Comparison of ENCODE assay signal across 12 cellular contexts in the genomic region with DNA sequence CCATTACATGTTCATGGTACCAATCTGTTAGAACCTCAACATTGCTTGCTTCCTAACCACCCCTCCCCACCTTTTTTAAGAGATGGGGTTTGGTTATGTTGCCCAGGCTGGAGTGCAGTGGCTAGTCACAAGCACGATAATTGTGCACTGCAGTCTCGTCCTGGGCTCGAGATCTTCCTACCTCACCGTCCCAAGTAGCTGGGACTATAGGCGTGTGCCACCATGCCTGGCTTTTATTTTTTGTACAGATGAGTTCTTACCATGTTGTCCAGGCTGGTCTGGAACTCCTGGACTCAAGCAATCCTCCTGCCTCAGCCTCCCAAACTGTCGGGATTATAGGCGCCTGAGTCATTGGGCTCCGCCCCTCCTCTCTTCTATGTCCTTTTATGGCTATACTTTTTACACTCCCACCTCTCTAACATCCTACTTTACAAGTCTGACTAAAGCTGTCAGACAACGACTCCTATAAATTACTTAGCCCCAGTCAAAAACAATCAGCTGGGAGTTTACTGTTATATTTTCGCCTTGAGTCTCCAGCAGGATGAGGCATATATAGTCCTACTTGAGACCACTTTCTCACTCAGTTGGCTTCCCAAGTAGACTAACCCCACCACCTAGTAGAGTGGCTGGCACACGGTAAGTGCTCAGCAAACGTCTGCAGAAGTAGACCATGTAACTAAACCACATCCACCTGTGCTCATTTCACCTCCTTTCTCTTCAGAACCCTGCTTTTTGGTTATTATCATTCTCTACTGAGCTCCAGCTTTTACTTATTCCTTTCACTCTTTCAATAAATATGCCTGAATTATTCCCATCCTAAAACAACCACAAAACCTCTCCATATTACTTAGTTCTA. TPM values are rescaled to one million over a fixed set of nuclear protein-coding genes. Genes with fewer than 3 reads are reported as not detected.
DNase-seq lines count a peak whose midpoint lies in the region; ATAC-seq and TF ChIP-seq lines count a peak whose summit lies in the region.
"Had no signal": no experiment of that assay in that cellular context is flagged by ENCODE, and none has a peak within 500 bp of the region (broad histone marks: within the 10 kb centered on the region; RNA-seq: fewer than 3 reads in every experiment).

No MANE protein-coding gene starts in this region.

- no peaks in the 10 kb centered on the region for H3K27me3 ChIP-seq in SJSA1 (replicated peaks)
- H3K27me3 ChIP-seq: thyroid gland had no signal

- H3K4me1 Mint-ChIP-seq in activated CD8-positive, alpha-beta memory T cell treated with anti-CD3 and anti-CD28 coated beads, Interleukin-2, amount 10 ng/mL, durations not matched to agents 7 days and 5 days, result peaks cover 75% of the 10 kb centered on the region
- peaks cover 25% of the 10 kb centered on the region for H3K4me1 Mint-ChIP-seq in endothelial cell (ENCODE audit: unreplicated experiment)
- peaks cover 74% of the 10 kb centered on the region for H3K4me1 Mint-ChIP-seq in stimulated activated naive CD8-positive, alpha-beta T cell treated with anti-CD3 and anti-CD28 coated beads, Interleukin-15, amount 100 ng/mL, for 72 hours

- DNase-seq in activated CD8-positive, alpha-beta memory T cell treated with anti-CD3 and anti-CD28 coated beads, Interleukin-2, amount 10 ng/mL, durations not matched to agents 7 days and 5 days, result peak; percentile 63
- DNase-seq in activated CD8-positive, alpha-beta memory T cell treated with anti-CD3 and anti-CD28 coated beads, Interleukin-2, amount 50 U/mL, for 48 hours, result no peak
- DNase-seq in SJSA1 (ENCODE audit: low read depth in 1 of 2, low spot score in 2 of 2) (peak in 1 of 2 experiments; percentile 52), endothelial cell (ENCODE audit: low spot score) (no peak), NCI-H774 (lab: John Stamatoyannopoulos, UW) (no peak), NCI-H526 treated with DMSO at 0.1 percent for 48 hours (lab: John Stamatoyannopoulos, UW) (no peak), SW 1271 (lab: John Stamatoyannopoulos, UW) (no peak)
- DNase-seq in stimulated activated naive CD8-positive, alpha-beta T cell treated with anti-CD3 and anti-CD28 coated beads, Interleukin-15, amount 100 ng/mL, for 72 hours, result no peak
- DNase-seq: mesendoderm, NCI-H1092, thyroid gland had no signal

- no peak overlapping the region for H3K4me3 ChIP-seq in SJSA1
- H3K4me3 ChIP-seq: SK-N-MC, thyroid gland had no signal

- CTCF ChIA-PET in activated CD8-positive, alpha-beta memory T cell treated with anti-CD3 and anti-CD28 coated beads, Interleukin-2, amount 10 ng/mL, durations not matched to agents 7 days and 5 days (lab: Charles Lee), result interaction anchor here (0.8 to 19.0 kb wide), 6 partner anchors 37 to 152 kb away, joined by 3 to 297 read pairs (median 3); a partner anchor contains a TSS

- H3K4me3 Mint-ChIP-seq in activated CD8-positive, alpha-beta memory T cell treated with anti-CD3 and anti-CD28 coated beads, Interleukin-2, amount 10 ng/mL, durations not matched to agents 7 days and 5 days, result peak overlapping the region; percentile 20
- H3K4me3 Mint-ChIP-seq in endothelial cell (ENCODE audit: unreplicated experiment), result peak overlapping the region; percentile 1
- peak overlapping the region; percentile 3 to 57 for H3K4me3 Mint-ChIP-seq in stimulated activated naive CD8-positive, alpha-beta T cell treated with anti-CD3 and anti-CD28 coated beads, Interleukin-15, amount 100 ng/mL, for 72 hours

- H3K27me3 Mint-ChIP-seq in activated CD8-positive, alpha-beta memory T cell treated with anti-CD3 and anti-CD28 coated beads, Interleukin-2, amount 10 ng/mL, durations not matched to agents 7 days and 5 days, result no peaks in the 10 kb centered on the region
- peaks cover 6% of the 10 kb centered on the region for H3K27me3 Mint-ChIP-seq in endothelial cell (ENCODE audit: unreplicated experiment)
- no peaks in the 10 kb centered on the region for H3K27me3 Mint-ChIP-seq in stimulated activated naive CD8-positive, alpha-beta T cell treated with anti-CD3 and anti-CD28 coated beads, Interleukin-15, amount 100 ng/mL, for 72 hours

- peak overlapping the region; percentile 90 for H3K27ac Mint-ChIP-seq in activated CD8-positive, alpha-beta memory T cell treated with anti-CD3 and anti-CD28 coated beads, Interleukin-2, amount 10 ng/mL, durations not matched to agents 7 days and 5 days
- H3K27ac Mint-ChIP-seq in endothelial cell (ENCODE audit: unreplicated experiment), result peak overlapping the region; percentile 37
- H3K27ac Mint-ChIP-seq in stimulated activated naive CD8-positive, alpha-beta T cell treated with anti-CD3 and anti-CD28 coated beads, Interleukin-15, amount 100 ng/mL, for 72 hours, result peak overlapping the region in 1 of 2 donors; percentile 63

- TF ChIP-seq CTCF in endothelial cell (IDR thresholded peaks at IDR 0.05; ENCODE audit: unreplicated experiment), result no peak

- no peaks in the 10 kb centered on the region for H3K9me3 Mint-ChIP-seq in activated CD8-positive, alpha-beta memory T cell treated with anti-CD3 and anti-CD28 coated beads, Interleukin-2, amount 10 ng/mL, durations not matched to agents 7 days and 5 days (ENCODE audit: low read depth)
- no peaks in the 10 kb centered on the region for H3K9me3 Mint-ChIP-seq in endothelial cell (ENCODE audit: unreplicated experiment)
- no peaks in the 10 kb centered on the region for H3K9me3 Mint-ChIP-seq in stimulated activated naive CD8-positive, alpha-beta T cell treated with anti-CD3 and anti-CD28 coated beads, Interleukin-15, amount 100 ng/mL, for 72 hours

- peaks cover 48% of the 10 kb centered on the region for H3K36me3 Mint-ChIP-seq in activated CD8-positive, alpha-beta memory T cell treated with anti-CD3 and anti-CD28 coated beads, Interleukin-2, amount 10 ng/mL, durations not matched to agents 7 days and 5 days
- H3K36me3 Mint-ChIP-seq in endothelial cell (ENCODE audit: low read depth, unreplicated experiment), result peaks cover 22% of the 10 kb centered on the region

- peaks cover 64% of the 10 kb centered on the region for H3K36me3 ChIP-seq in SJSA1

- peak; percentile 8 for ATAC-seq in activated CD8-positive, alpha-beta memory T cell treated with anti-CD3 and anti-CD28 coated beads, Interleukin-2, amount 10 ng/mL, durations not matched to agents 7 days and 5 days
- no peak for ATAC-seq in stimulated activated naive CD8-positive, alpha-beta T cell treated with anti-CD3 and anti-CD28 coated beads, Interleukin-15, amount 100 ng/mL, for 72 hours

- no peaks in the 10 kb centered on the region for H3K9me3 ChIP-seq in SJSA1 (replicated peaks)
- H3K9me3 ChIP-seq: thyroid gland had no signal

- peak overlapping the region; percentile 14; the same call in 1 of the 2 replicates for H3K27ac ChIP-seq in SJSA1
- H3K27ac ChIP-seq: SK-N-MC had no signal

- H3K4me1 ChIP-seq in SJSA1 (replicated peaks), result peaks cover 62% of the 10 kb centered on the region

RNA-seq across cellular contexts. Expression of a gene that starts 13.8 kb away (rescaled TPM):
- total RNA-seq in activated CD8-positive, alpha-beta memory T cell treated with anti-CD3 and anti-CD28 coated beads, Interleukin-2, amount 10 ng/mL, durations not matched to agents 7 days and 5 days, result 100 to 1,000 TPM; 202 to 252 TPM
- total RNA-seq in SJSA1 (2014; rRNA removed; shearing (Covaris generic)), result 121 and 160 TPM in 2 replicates
- total RNA-seq in endothelial cell (ENCODE audit: unreplicated experiment), result 200 TPM

RNA-seq across cellular contexts. Expression of a gene that starts 36.2 kb away (rescaled TPM):
- 100 to 1,000 TPM; 373 to 408 TPM for total RNA-seq in activated CD8-positive, alpha-beta memory T cell treated with anti-CD3 and anti-CD28 coated beads, Interleukin-2, amount 10 ng/mL, durations not matched to agents 7 days and 5 days
- total RNA-seq in SJSA1 (2014; rRNA removed; shearing (Covaris generic)), result 183 and 225 TPM in 2 replicates
- 193 TPM for total RNA-seq in endothelial cell (ENCODE audit: unreplicated experiment)
